Comparison of ENCODE assay signal across 8 cellular contexts in genomic region chr3:45567730-45568172, GRCh38. TPM values are rescaled to one million over a fixed set of nuclear protein-coding genes. Genes with fewer than 3 reads are reported as not detected.
DNase-seq lines count a peak whose midpoint lies in the region; ATAC-seq and TF ChIP-seq lines count a peak whose summit lies in the region.

No MANE protein-coding gene starts in this region.

- DNase-seq in NCI-H69 (lab: John Stamatoyannopoulos, UW), result peak; percentile 36
- peak; percentile 53 for DNase-seq in globus pallidus (ENCODE audit: low spot score)
- DNase-seq in GF-D8 (lab: John Stamatoyannopoulos, UW), result no peak
- no peak for DNase-seq in NCI-H82 treated with DMSO at 0.1 percent for 48 hours (lab: John Stamatoyannopoulos, UW; ENCODE audit: unreplicated experiment)
- DNase-seq in RKO (ENCODE audit: low spot score), result no peak
- no peak for DNase-seq in ovary

- H3K9me3 ChIP-seq in DOHH2 (ENCODE audit: control insufficient read depth, insufficient read depth, low read length), result no peaks in the 10 kb centered on the region
- H3K9me3 ChIP-seq in ovary, result no peaks in the 10 kb centered on the region

- intact Hi-C loops in ovary (cut with DNase I), result no loop called here

- peak overlapping the region; percentile 49 for H3K4me2 ChIP-seq in DOHH2 (ENCODE audit: low read length)

- 84 to 88% (median 85%) methylated on average over 8 of the region's 8 CpGs for WGBS in ovary, 3 donors

- no peaks in the 10 kb centered on the region for H3K79me2 ChIP-seq in DOHH2 (ENCODE audit: control insufficient read depth, low read length)

- H3K27me3 ChIP-seq in DOHH2 (ENCODE audit: control insufficient read depth, low read length), result 0 out of 2 replicates have a peak, but pooled peaks cover 2% of the 10 kb centered on the region
- no peaks in the 10 kb centered on the region for H3K27me3 ChIP-seq in ovary

- TF ChIP-seq EP300 in ovary (IDR thresholded peaks at IDR 0.05), result no peak

- H3F3A ChIP-seq in DOHH2 (ENCODE audit: control insufficient read depth, insufficient read depth), result no peaks in the 10 kb centered on the region

- H3K36me3 ChIP-seq in DOHH2 (ENCODE audit: control insufficient read depth, low read length), result no peaks in the 10 kb centered on the region
- H3K36me3 ChIP-seq in ovary, result no peaks in the 10 kb centered on the region

- TF ChIP-seq POLR2A in ovary (IDR thresholded peaks at IDR 0.05), result no peak

- H3K4me3 ChIP-seq in DOHH2 (ENCODE audit: low read length) (peak overlapping the region; percentile 24), ovary (no peak overlapping the region)

- H3K4me1 ChIP-seq in DOHH2 (ENCODE audit: control insufficient read depth, low read length) (peaks cover 52% of the 10 kb centered on the region), ovary (ENCODE audit: insufficient read depth) (peaks cover 1% of the 10 kb centered on the region)

- H4K20me1 ChIP-seq in DOHH2 (ENCODE audit: control insufficient read depth, insufficient read depth, low read depth, low read length), result no peaks in the 10 kb centered on the region

- H3K27ac ChIP-seq in DOHH2 (ENCODE audit: low read depth, low read length), result peak overlapping the region; percentile 34
- no peak overlapping the region for H3K27ac ChIP-seq in ovary

- ATAC-seq in GM21515 (IDR thresholded peaks at IDR 0.05; ENCODE audit: unreplicated experiment), result peak; percentile 55

- no peaks in the 10 kb centered on the region for H3K9me2 ChIP-seq in DOHH2 (replicated peaks; ENCODE audit: control insufficient read depth, low read length)

- TF ChIP-seq CTCF in DOHH2 (IDR thresholded peaks at IDR 0.05; ENCODE audit: low read depth, low read length, poor library complexity, severe bottlenecking), result no peak
- TF ChIP-seq CTCF in ovary (IDR thresholded peaks at IDR 0.05), result no peak

RNA-seq across cellular contexts. Expression of gene LIMD1, which starts 26.8 kb away (rescaled TPM):
- total RNA-seq in ovary, result 10 to 100 TPM in 6 of 7 donors, 1 to 10 TPM in 1; 7.5 to 17.5 (median 15.4) TPM
- 1 to 10 TPM; 4.1 to 9.3 TPM for polyA plus RNA-seq in ovary

Comparison
In these comparisons a context has a peak if more than half of its experiments do, and no peak if none do; other contexts are left out.
1. DNase-seq: peak in NCI-H69 (single experiment) and globus pallidus (single experiment); none in GF-D8 (single experiment), NCI-H82 treated with DMSO at 0.1 percent for 48 hours (single experiment), RKO (single experiment) and ovary (0 of 5).